ENCODE assay signal across 13 cellular contexts in the genomic region with DNA sequence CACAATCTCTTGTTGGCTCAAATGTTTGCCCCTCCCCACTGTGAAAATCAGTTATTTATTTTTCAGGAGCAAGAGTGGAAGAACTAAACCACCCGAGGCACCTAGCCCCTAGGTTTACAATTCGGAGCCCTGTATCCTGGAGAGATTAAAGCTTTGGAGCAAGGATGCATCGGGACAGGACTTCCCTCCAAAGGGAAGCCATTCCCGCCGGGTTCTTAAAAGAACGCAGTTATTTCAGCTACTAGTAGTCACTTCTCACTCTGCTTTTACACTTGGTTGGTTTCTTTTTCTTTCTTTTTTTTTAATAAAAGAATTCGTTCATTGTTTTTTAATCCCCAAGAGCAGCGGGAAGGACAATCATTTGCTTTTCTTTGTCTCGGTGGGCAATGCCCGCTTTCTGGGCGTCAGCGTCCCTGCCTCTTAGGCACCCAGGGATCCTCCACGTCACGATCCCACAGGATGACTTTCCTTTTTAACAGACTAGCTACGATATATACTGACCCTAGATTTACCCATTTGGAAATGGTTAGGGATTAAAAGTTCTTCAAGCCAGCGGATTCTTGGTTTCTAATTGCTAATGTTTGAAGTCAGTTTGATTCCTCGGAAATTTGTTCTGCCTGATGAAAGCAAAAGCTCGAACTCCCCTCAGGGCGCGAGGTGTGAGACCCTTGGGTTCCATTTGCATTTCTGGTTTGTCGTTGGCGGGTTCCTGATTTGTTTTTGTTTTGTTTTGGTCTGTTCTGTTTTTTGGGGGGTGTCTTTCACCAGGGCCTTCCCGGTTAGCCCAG. TPM values are rescaled to one million over a fixed set of nuclear protein-coding genes. Genes with fewer than 3 reads are reported as not detected.
DNase-seq lines count a peak whose midpoint lies in the region; ATAC-seq and TF ChIP-seq lines count a peak whose summit lies in the region.
"Had no signal": no experiment of that assay in that cellular context is flagged by ENCODE, and none has a peak within 500 bp of the region (broad histone marks: within the 10 kb centered on the region; RNA-seq: fewer than 3 reads in every experiment).

No MANE protein-coding gene starts in this region.

- H3K27ac Mint-ChIP-seq in progenitor cell of endocrine pancreas, result peak overlapping the region; percentile 62
- no peak overlapping the region for H3K27ac Mint-ChIP-seq in activated naive CD4-positive, alpha-beta T cell treated with anti-CD3 and anti-CD28 coated beads, Interleukin-2, amount 50 U/mL, for 72 hours
- H3K27ac Mint-ChIP-seq: CD4-positive, alpha-beta T cell; natural killer cell treated with Interleukin-12 subunit alpha and Interleukin-12 subunit beta and Interleukin-15 and Interleukin-18, amount 100 ng/mL, for 72 hours; T-helper 2 cell treated with Interferon-gamma antibody and Interleukin-4, amounts not matched to agents 5 μg/mL and 100 μg/mL, for 36 hours had no signal

- H2AFZ ChIP-seq in fibroblast of lung (ENCODE audit: low read length), result no peak overlapping the region

- no peak for TF ChIP-seq CTCF in GM13977 (IDR thresholded peaks at IDR 0.05; ENCODE audit: extremely low read depth, insufficient read depth, missing control alignments)
- TF ChIP-seq CTCF in fibroblast of lung (conservative IDR thresholded peaks at IDR 0.05 in 1 of 2, IDR thresholded peaks at IDR 0.05 in 1 of 2; ENCODE audit: low read depth in 1 of 2, low read length in 2 of 2), result no peak
- TF ChIP-seq CTCF in progenitor cell of endocrine pancreas (IDR thresholded peaks at IDR 0.05; ENCODE audit: unreplicated experiment), result no peak
- no peak for TF ChIP-seq CTCF in BE2C (IDR thresholded peaks at IDR 0.05; ENCODE audit: low read depth, low read length)

- H3K4me3 Mint-ChIP-seq in progenitor cell of endocrine pancreas (ENCODE audit: low read depth), result no peak overlapping the region
- H3K4me3 Mint-ChIP-seq: CD4-positive, alpha-beta T cell; natural killer cell treated with Interleukin-12 subunit alpha and Interleukin-12 subunit beta and Interleukin-15 and Interleukin-18, amount 100 ng/mL, for 72 hours; T-helper 2 cell treated with Interferon-gamma antibody and Interleukin-4, amounts not matched to agents 5 μg/mL and 100 μg/mL, for 36 hours had no signal

- DNase-seq in GM13977 (ENCODE audit: low spot score) (peak; percentile 14), MG63 (peak; percentile 37), fibroblast of lung (ENCODE audit: low read depth in 2 of 2) (no peak), progenitor cell of endocrine pancreas (ENCODE audit: low spot score, unreplicated experiment) (no peak), BE2C (no peak)
- DNase-seq in activated naive CD4-positive, alpha-beta T cell treated with anti-CD3 and anti-CD28 coated beads, Interleukin-2, amount 50 U/mL, for 72 hours (ENCODE audit: low spot score in 2 of 2), result no peak
- DNase-seq: anterior cingulate cortex; CD4-positive, alpha-beta T cell; NCI-H345 had no signal

- ATAC-seq in GM19328 (IDR thresholded peaks at IDR 0.05; ENCODE audit: unreplicated experiment) (no peak), HG03135 (IDR thresholded peaks at IDR 0.05; ENCODE audit: unreplicated experiment) (no peak)
- ATAC-seq in activated naive CD4-positive, alpha-beta T cell treated with anti-CD3 and anti-CD28 coated beads, Interleukin-2, amount 50 U/mL, for 72 hours, result no peak
- ATAC-seq: natural killer cell treated with Interleukin-12 subunit alpha and Interleukin-12 subunit beta and Interleukin-15 and Interleukin-18, amount 100 ng/mL, for 72 hours had no signal

- H3K9me3 ChIP-seq in MG63, result no peaks in the 10 kb centered on the region
- no peaks in the 10 kb centered on the region for H3K9me3 ChIP-seq in fibroblast of lung (ENCODE audit: control insufficient read depth, insufficient read depth, low read depth, low read length)
- H3K9me3 ChIP-seq in BE2C, result no peaks in the 10 kb centered on the region

- peaks cover 3% of the 10 kb centered on the region for H3K4me1 Mint-ChIP-seq in progenitor cell of endocrine pancreas (ENCODE audit: low read depth)

- peaks cover 100% of the 10 kb centered on the region for H3K27me3 Mint-ChIP-seq in progenitor cell of endocrine pancreas

- H3K36me3 ChIP-seq in MG63 (peaks cover 42% of the 10 kb centered on the region), fibroblast of lung (ENCODE audit: control insufficient read depth, insufficient read depth, low read length) (no peaks in the 10 kb centered on the region), BE2C (no peaks in the 10 kb centered on the region)

- no peaks in the 10 kb centered on the region for H3K36me3 Mint-ChIP-seq in progenitor cell of endocrine pancreas (ENCODE audit: insufficient read depth)
- H3K36me3 Mint-ChIP-seq in activated naive CD4-positive, alpha-beta T cell treated with anti-CD3 and anti-CD28 coated beads, Interleukin-2, amount 50 U/mL, for 72 hours, result peaks cover 21 to 23% of the 10 kb centered on the region in 2 donors

- H3K4me3 ChIP-seq in MG63 (peak overlapping the region; percentile 45), fibroblast of lung (replicated peaks in 1 of 4; ENCODE audit: control extremely low read depth in 1 of 4, insufficient read depth in 1 of 4, low read depth in 3 of 4, low read length in 4 of 4) (peak overlapping the region in 1 of 4 experiments; percentile 32), BE2C (ENCODE audit: low read depth, low read length) (no peak overlapping the region)

- H3K9ac ChIP-seq in fibroblast of lung (ENCODE audit: insufficient read depth, low read length), result no peak overlapping the region

- no peaks in the 10 kb centered on the region for H4K20me1 ChIP-seq in fibroblast of lung (ENCODE audit: control insufficient read depth, extremely low read depth, insufficient read depth, low read length)

- no peaks in the 10 kb centered on the region for H3K9me3 Mint-ChIP-seq in progenitor cell of endocrine pancreas (ENCODE audit: low read depth)
- peaks cover 0 to 11% of the 10 kb centered on the region in 2 donors for H3K9me3 Mint-ChIP-seq in activated naive CD4-positive, alpha-beta T cell treated with anti-CD3 and anti-CD28 coated beads, Interleukin-2, amount 50 U/mL, for 72 hours

- H3K4me1 ChIP-seq in fibroblast of lung (ENCODE audit: control insufficient read depth, extremely low read depth, insufficient read depth, low read length), result no peaks in the 10 kb centered on the region
- H3K4me1 ChIP-seq in BE2C, result no peaks in the 10 kb centered on the region

- H3K27ac ChIP-seq in fibroblast of lung (ENCODE audit: insufficient read depth, low read length), result no peak overlapping the region

- no peaks in the 10 kb centered on the region for H3K79me2 ChIP-seq in fibroblast of lung (ENCODE audit: control insufficient read depth, insufficient read depth, low read length)

- H3K4me2 ChIP-seq in fibroblast of lung (ENCODE audit: extremely low read depth, insufficient read depth, low read length), result peak overlapping the region; percentile 32

- in situ Hi-C loops in GM13977 (cut with MboI; ENCODE audit: low pct_unique_long_range_greater_than_20kb, low sequenced_read_pairs, unreplicated experiment), result no loop called here

- H3K27me3 ChIP-seq in MG63, result no peaks in the 10 kb centered on the region
- peaks cover 44% of the 10 kb centered on the region for H3K27me3 ChIP-seq in fibroblast of lung (ENCODE audit: control insufficient read depth, insufficient read depth, low read length)
- peaks cover 88% of the 10 kb centered on the region for H3K27me3 ChIP-seq in BE2C

RNA-seq across cellular contexts. Expression of gene TBX15, which starts 9.0 kb away (rescaled TPM):
- total RNA-seq in MG63 (2014; rRNA removed; shearing (Covaris generic); ENCODE audit: low replicate concordance), result 6.5 and 9.7 TPM in 2 replicates
- total RNA-seq in fibroblast of lung (0.26 and 0.99 TPM in 2 replicates), progenitor cell of endocrine pancreas (not detected in 2 replicates)
- polyA plus RNA-seq in fibroblast of lung, result 0.30 and 0.50 TPM in 2 replicates
- 0.21 and 0.27 TPM in 2 replicates for polyA plus RNA-seq in fibroblast of lung (2012)
- polyA minus RNA-seq in fibroblast of lung (ENCODE audit: low replicate concordance), result 0.19 TPM in 1 of 2 replicates, not detected in the other
- polyA plus RNA-seq in BE2C (2012; ENCODE audit: insufficient read depth, insufficient read length, low read depth), result 0.22 TPM
- not detected for total RNA-seq in activated naive CD4-positive, alpha-beta T cell treated with anti-CD3 and anti-CD28 coated beads, Interleukin-2, amount 50 U/mL, for 72 hours
- total RNA-seq: CD4-positive, alpha-beta T cell; natural killer cell treated with Interleukin-12 subunit alpha and Interleukin-12 subunit beta and Interleukin-15 and Interleukin-18, amount 100 ng/mL, for 72 hours had no signal

Comparison
In these comparisons a context has a peak if more than half of its experiments do, and no peak if none do; other contexts are left out.
1. DNase-seq: peak in GM13977 (single experiment) and MG63 (single experiment); none in fibroblast of lung (0 of 2), progenitor cell of endocrine pancreas (single experiment), BE2C (single experiment) and activated naive CD4-positive, alpha-beta T cell treated with anti-CD3 and anti-CD28 coated beads, Interleukin-2, amount 50 U/mL, for 72 hours (0 of 2).